Comparison of ENCODE assay signal across 12 cellular contexts in genomic region chr19:15934332-15935078, GRCh38. TPM values are rescaled to one million over a fixed set of nuclear protein-coding genes. Genes with fewer than 3 reads are reported as not detected.
DNase-seq lines count a peak whose midpoint lies in the region; ATAC-seq, FAIRE-seq and TF ChIP-seq lines count a peak whose summit lies in the region.
"Had no signal": no experiment of that assay in that cellular context is flagged by ENCODE, and none has a peak within 500 bp of the region (broad histone marks: within the 10 kb centered on the region; RNA-seq: fewer than 3 reads in every experiment).

TSS of gene CYP4F11 (minus strand) at chr19:15934529. CDS start at chr19:15934408, 121 bp downstream.

- H3K4me3 Mint-ChIP-seq in activated T-helper 2 cell treated with anti-CD3 and anti-CD28 coated beads, Interferon-gamma antibody, Interleukin-2, Interleukin-4, amounts not matched to agents 10 μg/mL and 5 μg/mL and 100 μg/mL, durations not matched to agents 14 hours and 24 hours and 36 hours (ENCODE audit: low read depth): no peak within 1 kb of the TSS
- H3K4me3 Mint-ChIP-seq: central memory CD8-positive, alpha-beta T cell had no signal

- BruUV-seq in HepG2 (replicated peaks; lab: Mats Ljungman, UMichigan): no TSS peak

- TF ChIP-seq POLR2A in A549 (IDR thresholded peaks at IDR 0.05; ENCODE audit: low read length) (peak; percentile 43), HepG2 (IDR thresholded peaks at IDR 0.05; ENCODE audit: insufficient read depth in 1 of 2, low read depth in 2 of 2, low read length in 2 of 2) (peak; percentile 66 to 78; a peak in 3 of 4 replicates)

- no peak for TF ChIP-seq CTCF in A549 (IDR thresholded peaks at IDR 0.05)
- TF ChIP-seq CTCF in HepG2 (CRISPR knock-in tag; IDR thresholded peaks at IDR 0.05): no peak

- H3K36me3 Mint-ChIP-seq in activated T-helper 2 cell treated with anti-CD3 and anti-CD28 coated beads, Interferon-gamma antibody, Interleukin-2, Interleukin-4, amounts not matched to agents 10 μg/mL and 5 μg/mL and 100 μg/mL, durations not matched to agents 14 hours and 24 hours and 36 hours (ENCODE audit: low read depth): peaks cover 7% of the 10 kb centered on the region

- H3K27me3 Mint-ChIP-seq in activated T-helper 2 cell treated with anti-CD3 and anti-CD28 coated beads, Interferon-gamma antibody, Interleukin-2, Interleukin-4, amounts not matched to agents 10 μg/mL and 5 μg/mL and 100 μg/mL, durations not matched to agents 14 hours and 24 hours and 36 hours (ENCODE audit: low read depth): peaks cover 1% of the 10 kb centered on the region

- no peaks in the 10 kb centered on the region for H4K20me1 ChIP-seq in HepG2 (ENCODE audit: insufficient read depth, low read length)

- H3K4me1 ChIP-seq in A549 (peaks cover 12% of the 10 kb centered on the region), HepG2 (ENCODE audit: insufficient read depth, low read length) (peaks cover 21% of the 10 kb centered on the region)

- no peak within 1 kb of the TSS for H3K27ac Mint-ChIP-seq in activated T-helper 2 cell treated with anti-CD3 and anti-CD28 coated beads, Interferon-gamma antibody, Interleukin-2, Interleukin-4, amounts not matched to agents 10 μg/mL and 5 μg/mL and 100 μg/mL, durations not matched to agents 14 hours and 24 hours and 36 hours

- no peaks in the 10 kb centered on the region for H3K79me2 ChIP-seq in HepG2 (ENCODE audit: insufficient read depth, low read length)

- no peak for TF ChIP-seq RAD21 in A549 (conservative IDR thresholded peaks at IDR 0.05 in 1 of 2, IDR thresholded peaks at IDR 0.05 in 1 of 2)
- no peak for TF ChIP-seq RAD21 in Ishikawa (IDR thresholded peaks at IDR 0.05; ENCODE audit: low read depth)
- no peak for TF ChIP-seq RAD21 in HepG2 (CRISPR knock-in tag; IDR thresholded peaks at IDR 0.05)

- H3K9me3 Mint-ChIP-seq in activated T-helper 2 cell treated with anti-CD3 and anti-CD28 coated beads, Interferon-gamma antibody, Interleukin-2, Interleukin-4, amounts not matched to agents 10 μg/mL and 5 μg/mL and 100 μg/mL, durations not matched to agents 14 hours and 24 hours and 36 hours: peaks cover 16% of the 10 kb centered on the region
- H3K9me3 Mint-ChIP-seq: central memory CD8-positive, alpha-beta T cell had no signal

- H3K36me3 ChIP-seq in HepG2 (replicated peaks in 1 of 2; ENCODE audit: control insufficient read depth in 1 of 2, insufficient read depth in 2 of 2, low read length in 2 of 2): no peaks in the 10 kb centered on the region

- no peak for FAIRE-seq in A549 (lab: Jason Lieb, UNC)
- peak; percentile 95 for FAIRE-seq in HepG2 (lab: Jason Lieb, UNC)
- FAIRE-seq: TTC549 had no signal

- H3K27me3 ChIP-seq in HepG2 (ENCODE audit: control insufficient read depth in 1 of 2, insufficient read depth in 2 of 2, low read length in 2 of 2): no peaks in the 10 kb centered on the region

- H3K9me3 ChIP-seq in A549 (peaks cover 5% of the 10 kb centered on the region; the same call in 2 of the 3 replicates), HepG2 (ENCODE audit: low read length) (no peaks in the 10 kb centered on the region)

- H3K27ac ChIP-seq in A549 (peak within 1 kb of the TSS; percentile 67 to 77), HepG2 (ENCODE audit: extremely low read length, insufficient read depth, low read length) (peak within 1 kb of the TSS; percentile 74)

- WGBS in A549 (ENCODE audit: missing lambda C conversion rate): no CpG with 5 or more reads among the region's 10 CpGs
- WGBS in HepG2 (ENCODE audit: low lambda C conversion rate): 0% methylated on average over 7 of the region's 10 CpGs

- POLR2A ChIA-PET in A549 (lab: Yijun Ruan, JAX) (no interaction called here), HepG2 (lab: Yijun Ruan, JAX) (interaction anchor here (1.1 to 1.7 kb wide), 5 partner anchors 9 to 294 kb away, joined by 3 to 6 read pairs (median 3); partner anchors contain the start of genes CYP4F3 and FAM32A)

- H3K4me2 ChIP-seq in A549 (peak within 1 kb of the TSS; percentile 67), HepG2 (ENCODE audit: low read depth, low read length) (peak within 1 kb of the TSS; percentile 70)

- no peaks in the 10 kb centered on the region for H3K4me1 Mint-ChIP-seq in activated T-helper 2 cell treated with anti-CD3 and anti-CD28 coated beads, Interferon-gamma antibody, Interleukin-2, Interleukin-4, amounts not matched to agents 10 μg/mL and 5 μg/mL and 100 μg/mL, durations not matched to agents 14 hours and 24 hours and 36 hours (ENCODE audit: low read depth)
- H3K4me1 Mint-ChIP-seq: central memory CD8-positive, alpha-beta T cell had no signal

- H3K9ac ChIP-seq in HepG2 (ENCODE audit: insufficient read depth, low read depth, low read length): peak within 1 kb of the TSS; percentile 61

- DNase-seq in A549 (ENCODE audit: low read depth in 1 of 2, low spot score in 1 of 2) (peak; percentile 19 to 87), amygdala (lab: John Stamatoyannopoulos, UW) (peak in 52 of 56 donors; percentile 3 to 79 (median 45)), HepG2 (ENCODE audit: low spot score) (peak; percentile 87), NCI-H187 (lab: John Stamatoyannopoulos, UW) (no peak), GM03348 (ENCODE audit: low spot score) (no peak)
- DNase-seq in activated T-helper 2 cell treated with anti-CD3 and anti-CD28 coated beads, Interferon-gamma antibody, Interleukin-2, Interleukin-4, amounts not matched to agents 10 μg/mL and 5 μg/mL and 100 μg/mL, durations not matched to agents 14 hours and 24 hours and 36 hours (ENCODE audit: low spot score): no peak
- no peak for DNase-seq in activated CD4-positive, alpha-beta T cell treated with anti-CD3 and anti-CD28 coated beads for 48 hours
- DNase-seq: IMR-90 had no signal

- H2AFZ ChIP-seq in HepG2 (ENCODE audit: low read length): no peak within 1 kb of the TSS

- peak within 1 kb of the TSS; percentile 41 for H3K4me3 ChIP-seq in A549
- H3K4me3 ChIP-seq in HepG2 (replicated peaks in 1 of 3; ENCODE audit: insufficient read depth in 1 of 3, low read depth in 2 of 3, low read length in 3 of 3): peak within 1 kb of the TSS; percentile 66 to 74 (median 70)
- H3K4me3 ChIP-seq: lung had no signal

- intact Hi-C loops in HepG2 (cut with micrococcal nuclease; ENCODE audit: unreplicated experiment): no loop called here
- intact Hi-C loops in activated T-helper 2 cell treated with anti-CD3 and anti-CD28 coated beads, Interferon-gamma antibody, Interleukin-2, Interleukin-4, amounts not matched to agents 10 μg/mL and 5 μg/mL and 100 μg/mL, durations not matched to agents 14 hours and 24 hours and 36 hours (cut with micrococcal nuclease): no loop called here

- no peak for TF ChIP-seq EP300 in A549 (IDR thresholded peaks at IDR 0.05)
- TF ChIP-seq EP300 in Ishikawa (IDR thresholded peaks at IDR 0.05; ENCODE audit: borderline replicate concordance): no peak
- TF ChIP-seq EP300 in HepG2 (IDR thresholded peaks at IDR 0.05; ENCODE audit: low read depth in 2 of 2, low read length in 2 of 2): peak in 1 of 2 experiments; percentile 30; a peak in 2 of 4 replicates
- no peak; the same call in 1 of the 2 replicates for TF ChIP-seq EP300 in HepG2 (CRISPR knock-in tag; IDR thresholded peaks at IDR 0.05; ENCODE audit: borderline replicate concordance)

- ATAC-seq in A549 (peak; percentile 78 to 91), HepG2 (peak; percentile 89)

- CTCF ChIA-PET in A549 (lab: Yijun Ruan, JAX) (no interaction called here), HepG2 (lab: Yijun Ruan, JAX; ENCODE audit: low intra/inter-chr PET ratio, low total read pairs) (no interaction called here)

- in situ Hi-C loops in HepG2 (cut with HindIII; ENCODE audit: extremely low pct_ligation_motif_present, low pct_unique_long_range_greater_than_20kb): no loop called here

TF ChIP-seq in A549, 52 proteins besides CTCF, POLR2A, EP300 and RAD21 (continues in another document):
- peak; percentile 84 for TF ChIP-seq MAFK (IDR thresholded peaks at IDR 0.05; ENCODE audit: partially characterized antibody)

TF ChIP-seq in Ishikawa, 13 proteins besides CTCF, POLR2A, EP300 and RAD21 (continues in another document):
- TF ChIP-seq NFIC (IDR thresholded peaks at IDR 0.05) (peak; percentile 85), TAF1 (IDR thresholded peaks at IDR 0.05; ENCODE audit: low read depth) (no peak), EGR1 (IDR thresholded peaks at IDR 0.05) (no peak)

TF ChIP-seq in HepG2, 621 proteins besides CTCF, POLR2A, EP300 and RAD21 (continues in another document):
- TF ChIP-seq SPEN (CRISPR knock-in tag; IDR thresholded peaks at IDR 0.05; ENCODE audit: low read depth): peak; percentile 49; the same call in 1 of the 2 replicates

RNA-seq across cellular contexts. Expression of gene CYP4F11, which starts in this region (rescaled TPM):
- polyA plus RNA-seq in A549 (2011; rRNA removed): 26.2 and 34.2 TPM in 2 replicates
- polyA plus RNA-seq in A549 (2012; cell fraction: cytosol; rRNA removed): 20.1 and 20.7 TPM in 2 replicates
- polyA plus RNA-seq in A549 (2012; cell fraction: nucleus; rRNA removed): 45.1 and 48.8 TPM in 2 replicates
- polyA plus RNA-seq in A549 (2017; fragmentation: RNase III; extraction: RNeasy Plus Mini Kit Qiagen cat#74134 plus additional on column Dnase treatment): 3.0 to 4.6 TPM (median 4.0 TPM) in 3 replicates
- 48.1 and 49.4 TPM in 2 replicates for polyA minus RNA-seq in A549 (2011; rRNA and poly(A)+ RNA removed)
- total RNA-seq in HepG2 (2016; rRNA removed; fragmentation: Illumina TruSeq; extraction: Trizol): 4.7 and 8.4 TPM in 2 replicates
- 1.6 and 2.0 TPM in 2 replicates for total RNA-seq in HepG2 (2016; cell fraction: cytosol; rRNA removed; fragmentation: Illumina TruSeq; extraction: Trizol; ENCODE audit: low read depth)
- total RNA-seq in HepG2 (2016; cell fraction: insoluble cytoplasmic fraction; rRNA removed; fragmentation: Illumina TruSeq; extraction: Trizol): 3.8 and 9.8 TPM in 2 replicates
- 3.7 and 4.7 TPM in 2 replicates for total RNA-seq in HepG2 (2016; cell fraction: membrane; rRNA removed; fragmentation: Illumina TruSeq; extraction: Trizol)
- total RNA-seq in HepG2 (2016; cell fraction: nucleus; rRNA removed; fragmentation: Illumina TruSeq; extraction: Trizol): 12.7 and 16.1 TPM in 2 replicates
- polyA plus RNA-seq in HepG2 (2011; rRNA removed): 7.8 and 8.2 TPM in 2 replicates
- 4.9 and 5.1 TPM in 2 replicates for polyA plus RNA-seq in HepG2 (2011; cell fraction: cytosol; rRNA removed)
- polyA plus RNA-seq in HepG2 (2011; cell fraction: nucleus; rRNA removed): 14.5 and 17.8 TPM in 2 replicates
- polyA plus RNA-seq in HepG2 (2012): 6.2 and 7.0 TPM in 2 replicates
- 2.3 and 2.4 TPM in 2 replicates for polyA plus RNA-seq in HepG2 (2016; cell fraction: cytosol; fragmentation: Illumina TruSeq; extraction: Trizol; ENCODE audit: low read depth)
- 4.0 and 4.2 TPM in 2 replicates for polyA plus RNA-seq in HepG2 (2016; cell fraction: insoluble cytoplasmic fraction; fragmentation: Illumina TruSeq; extraction: Trizol; ENCODE audit: low read depth)
- 3.1 and 3.3 TPM in 2 replicates for polyA plus RNA-seq in HepG2 (2016; cell fraction: membrane; fragmentation: Illumina TruSeq; extraction: Trizol; ENCODE audit: low read depth)
- polyA plus RNA-seq in HepG2 (2016; cell fraction: nucleus; fragmentation: Illumina TruSeq; extraction: Trizol; ENCODE audit: insufficient read depth, low read depth): 20.5 and 22.6 TPM in 2 replicates
- 4.9 and 17.6 TPM in 2 replicates for polyA minus RNA-seq in HepG2 (2011; rRNA and poly(A)+ RNA removed; ENCODE audit: low replicate concordance)
- polyA minus RNA-seq in HepG2 (2011; cell fraction: cytosol; rRNA and poly(A)+ RNA removed): 4.5 and 7.9 TPM in 2 replicates
- polyA minus RNA-seq in HepG2 (2011; cell fraction: nucleus; rRNA and poly(A)+ RNA removed): 11.5 and 14.0 TPM in 2 replicates
- not detected in 2 replicates for total RNA-seq in activated T-helper 2 cell treated with anti-CD3 and anti-CD28 coated beads, Interferon-gamma antibody, Interleukin-2, Interleukin-4, amounts not matched to agents 10 μg/mL and 5 μg/mL and 100 μg/mL, durations not matched to agents 14 hours and 24 hours and 36 hours
- total RNA-seq: IMR-90 had no signal
- polyA plus RNA-seq: IMR-90 had no signal

Comparison
In these comparisons a context has a peak if more than half of its experiments do, and no peak if none do; other contexts are left out.
1. DNase-seq: peak in A549 (2 of 2), amygdala (52 of 56) and HepG2 (single experiment); none in NCI-H187 (0 of 2), activated T-helper 2 cell treated with anti-CD3 and anti-CD28 coated beads, Interferon-gamma antibody, Interleukin-2, Interleukin-4, amounts not matched to agents 10 μg/mL and 5 μg/mL and 100 μg/mL, durations not matched to agents 14 hours and 24 hours and 36 hours (single experiment), GM03348 (single experiment) and activated CD4-positive, alpha-beta T cell treated with anti-CD3 and anti-CD28 coated beads for 48 hours (single experiment).
2. Of the 38 proteins assayed by ChIP-seq in both HepG2 and A549: peak only in HepG2: EHMT2, ESRRA, HDAC2, MAX and PHF8; only in A549: MAFK; in both: NFE2L2 and POLR2A; in neither: 29; mixed calls (peak in some experiments, not most) for 1.